1 cellular context compared by ENCODE assay signal in genomic region chr17:4998666-4999428, GRCh38.
TF ChIP-seq lines count a peak whose summit lies in the region.

No MANE protein-coding gene starts in this region.

TF ChIP-seq in HepG2, 621 proteins besides CTCF, POLR2A, EP300 and RAD21 (continues in another document):
- TF ChIP-seq ZNF670 (CRISPR knock-in tag; IDR thresholded peaks at IDR 0.05; ENCODE audit: borderline replicate concordance): peak; percentile 38; the same call in 1 of the 2 replicates
- peak; percentile 35; the same call in 1 of the 2 replicates for TF ChIP-seq MAZ (IDR thresholded peaks at IDR 0.05; ENCODE audit: borderline replicate concordance, low read depth, low read length)
- no peak; the same call in 1 of the 2 replicates for TF ChIP-seq MAZ (CRISPR knock-in tag; IDR thresholded peaks at IDR 0.05; ENCODE audit: low read depth)
- peak; percentile 17; the same call in 1 of the 2 replicates for TF ChIP-seq ZNF160 (CRISPR knock-in tag; IDR thresholded peaks at IDR 0.05)
- TF ChIP-seq ZNF331 (CRISPR knock-in tag; IDR thresholded peaks at IDR 0.05): peak; percentile 82
- TF ChIP-seq NFYC (CRISPR knock-in tag; IDR thresholded peaks at IDR 0.05): no peak
- TF ChIP-seq ELF3 (CRISPR knock-in tag; IDR thresholded peaks at IDR 0.05): peak; percentile 95
- TF ChIP-seq ETV6 (CRISPR knock-in tag; conservative IDR thresholded peaks at IDR 0.05): 0 out of 2 replicates have a peak, but pooled peaks have one; percentile 51
- TF ChIP-seq TERF1 (CRISPR knock-in tag; IDR thresholded peaks at IDR 0.05): 0 out of 2 replicates have a peak, but pooled peaks have one; percentile 33
- peak; percentile 52; the same call in 1 of the 2 replicates for TF ChIP-seq MIER2 (CRISPR knock-in tag; IDR thresholded peaks at IDR 0.05)
- no peak for TF ChIP-seq STAT5B (CRISPR knock-in tag; IDR thresholded peaks at IDR 0.05)
- TF ChIP-seq ZNF776 (CRISPR knock-in tag; IDR thresholded peaks at IDR 0.05): no peak
- TF ChIP-seq RCOR2 (CRISPR knock-in tag; IDR thresholded peaks at IDR 0.05): peak; percentile 39; the same call in 1 of the 2 replicates
- peak; percentile 35; the same call in 1 of the 2 replicates for TF ChIP-seq PHF8 (CRISPR knock-in tag; IDR thresholded peaks at IDR 0.05)
- TF ChIP-seq SIN3A (IDR thresholded peaks at IDR 0.05; ENCODE audit: borderline replicate concordance, low read depth, low read length): 0 out of 2 replicates have a peak, but pooled peaks have one; percentile 43
- TF ChIP-seq ZNF350 (CRISPR knock-in tag; IDR thresholded peaks at IDR 0.05; ENCODE audit: borderline replicate concordance, low read depth): no peak
- TF ChIP-seq ZBTB7A (CRISPR knock-in tag; IDR thresholded peaks at IDR 0.05): peak; percentile 97
- TF ChIP-seq ZNF687 (CRISPR knock-in tag; IDR thresholded peaks at IDR 0.05): peak; percentile 85
- peak; percentile 77 for TF ChIP-seq ZNF710 (CRISPR knock-in tag; IDR thresholded peaks at IDR 0.05; ENCODE audit: borderline replicate concordance)
- peak; percentile 37; the same call in 1 of the 2 replicates for TF ChIP-seq THAP9 (CRISPR knock-in tag; IDR thresholded peaks at IDR 0.05; ENCODE audit: borderline replicate concordance)
- TF ChIP-seq ZBTB21 (CRISPR knock-in tag; IDR thresholded peaks at IDR 0.05): no peak
- peak; percentile 95 for TF ChIP-seq TFAP4 (IDR thresholded peaks at IDR 0.05; ENCODE audit: borderline replicate concordance, low read depth)
- TF ChIP-seq IRX3 (CRISPR knock-in tag; IDR thresholded peaks at IDR 0.05; ENCODE audit: borderline replicate concordance, low read depth): no peak
- TF ChIP-seq KDM6A (CRISPR knock-in tag; IDR thresholded peaks at IDR 0.05; ENCODE audit: low read depth): peak; percentile 90
- no peak for TF ChIP-seq GMEB2 (CRISPR knock-in tag; IDR thresholded peaks at IDR 0.05; ENCODE audit: low read depth)
- TF ChIP-seq ZNF337 (CRISPR knock-in tag; IDR thresholded peaks at IDR 0.05; ENCODE audit: borderline replicate concordance, low read depth): no peak
- peak; percentile 85 for TF ChIP-seq ZFY (CRISPR knock-in tag; IDR thresholded peaks at IDR 0.05)
- no peak for TF ChIP-seq ZNF546 (CRISPR knock-in tag; conservative IDR thresholded peaks at IDR 0.05)
- TF ChIP-seq ZBTB2 (CRISPR knock-in tag; IDR thresholded peaks at IDR 0.05; ENCODE audit: low read depth): no peak
- 0 out of 2 replicates have a peak, but pooled peaks have one; percentile 3 for TF ChIP-seq BCL3 (CRISPR knock-in tag; IDR thresholded peaks at IDR 0.05)
- TF ChIP-seq RNF2 (conservative IDR thresholded peaks at IDR 0.05; ENCODE audit: low read depth): no peak
- TF ChIP-seq DRAP1 (CRISPR knock-in tag; IDR thresholded peaks at IDR 0.05): peak; percentile 58; the same call in 1 of the 2 replicates
- TF ChIP-seq RORA (CRISPR knock-in tag; IDR thresholded peaks at IDR 0.05): no peak
- TF ChIP-seq ZNF766 (CRISPR knock-in tag; IDR thresholded peaks at IDR 0.05; ENCODE audit: borderline replicate concordance): no peak
- peak; percentile 67 for TF ChIP-seq GATAD1 (CRISPR knock-in tag; IDR thresholded peaks at IDR 0.05)
- TF ChIP-seq SIX1 (CRISPR knock-in tag; IDR thresholded peaks at IDR 0.05; ENCODE audit: borderline replicate concordance): 0 out of 2 replicates have a peak, but pooled peaks have one; percentile 26
- TF ChIP-seq HBP1 (CRISPR knock-in tag; IDR thresholded peaks at IDR 0.05; ENCODE audit: low read depth): no peak
- TF ChIP-seq MTA1 (CRISPR knock-in tag; IDR thresholded peaks at IDR 0.05; ENCODE audit: borderline replicate concordance): peak; percentile 82
- TF ChIP-seq ZNF740 (CRISPR knock-in tag; IDR thresholded peaks at IDR 0.05): no peak
- peak; percentile 64 for TF ChIP-seq ASH2L (IDR thresholded peaks at IDR 0.05; ENCODE audit: insufficient read length, low read depth, low read length)
- peak; percentile 67; the same call in 1 of the 2 replicates for TF ChIP-seq ZNF549 (CRISPR knock-in tag; IDR thresholded peaks at IDR 0.05)
- TF ChIP-seq ZNF781 (CRISPR knock-in tag; IDR thresholded peaks at IDR 0.05; ENCODE audit: borderline replicate concordance, not compliant biosample characterization): peak; percentile 50
- TF ChIP-seq HMG20B (CRISPR knock-in tag; conservative IDR thresholded peaks at IDR 0.05): no peak
- TF ChIP-seq ZNF34 (CRISPR knock-in tag; IDR thresholded peaks at IDR 0.05; ENCODE audit: borderline replicate concordance): no peak
- TF ChIP-seq ZKSCAN8 (CRISPR knock-in tag; IDR thresholded peaks at IDR 0.05; ENCODE audit: borderline replicate concordance): 0 out of 2 replicates have a peak, but pooled peaks have one; percentile 15
- TF ChIP-seq CAMTA2 (CRISPR knock-in tag; IDR thresholded peaks at IDR 0.05; ENCODE audit: borderline replicate concordance): 0 out of 2 replicates have a peak, but pooled peaks have one; percentile 43
- no peak for TF ChIP-seq SKI (IDR thresholded peaks at IDR 0.05; ENCODE audit: partially characterized antibody)
